Comparison of ENCODE assay signal across 16 cellular contexts in genomic region chr9:99881769-99882168, GRCh38. TPM values are rescaled to one million over a fixed set of nuclear protein-coding genes. Genes with fewer than 3 reads are reported as not detected.
DNase-seq lines count a peak whose midpoint lies in the region; ATAC-seq lines count a peak whose summit lies in the region.
"Had no signal": no experiment of that assay in that cellular context is flagged by ENCODE, and none has a peak within 500 bp of the region (broad histone marks: within the 10 kb centered on the region; RNA-seq: fewer than 3 reads in every experiment).

No MANE protein-coding gene starts in this region.

- H3K36me3 Mint-ChIP-seq in activated CD4-positive, alpha-beta T cell treated with anti-CD3 and anti-CD28 coated beads for 36 hours (ENCODE audit: low read depth) = no peaks in the 10 kb centered on the region
- peaks cover 5% of the 10 kb centered on the region for H3K36me3 Mint-ChIP-seq in activated CD8-positive, alpha-beta memory T cell treated with anti-CD3 and anti-CD28 coated beads, Interleukin-2, amount 10 ng/mL, durations not matched to agents 7 days and 5 days
- H3K36me3 Mint-ChIP-seq in activated naive CD8-positive, alpha-beta T cell treated with anti-CD3 and anti-CD28 coated beads, Interleukin-2, amount 50 U/mL, for 24 hours (ENCODE audit: low read depth) = no peaks in the 10 kb centered on the region
- H3K36me3 Mint-ChIP-seq in activated naive CD8-positive, alpha-beta T cell treated with anti-CD3 and anti-CD28 coated beads for 36 hours = peaks cover 4% of the 10 kb centered on the region
- no peaks in the 10 kb centered on the region for H3K36me3 Mint-ChIP-seq in activated T-helper 2 cell treated with anti-CD3 and anti-CD28 coated beads, Interferon-gamma antibody, Interleukin-2, Interleukin-4, amounts not matched to agents 10 μg/mL and 5 μg/mL and 100 μg/mL, durations not matched to agents 14 hours and 24 hours and 36 hours (ENCODE audit: low read depth)
- H3K36me3 Mint-ChIP-seq: CD14-positive monocyte had no signal

- H3K4me3 Mint-ChIP-seq in activated CD4-positive, alpha-beta T cell treated with anti-CD3 and anti-CD28 coated beads for 36 hours = no peak overlapping the region
- no peak overlapping the region for H3K4me3 Mint-ChIP-seq in activated CD8-positive, alpha-beta memory T cell treated with anti-CD3 and anti-CD28 coated beads, Interleukin-2, amount 10 ng/mL, durations not matched to agents 7 days and 5 days
- H3K4me3 Mint-ChIP-seq in activated naive CD8-positive, alpha-beta T cell treated with anti-CD3 and anti-CD28 coated beads, Interleukin-2, amount 50 U/mL, for 24 hours = no peak overlapping the region
- H3K4me3 Mint-ChIP-seq in activated naive CD8-positive, alpha-beta T cell treated with anti-CD3 and anti-CD28 coated beads for 36 hours = no peak overlapping the region
- no peak overlapping the region for H3K4me3 Mint-ChIP-seq in activated T-helper 2 cell treated with anti-CD3 and anti-CD28 coated beads, Interferon-gamma antibody, Interleukin-2, Interleukin-4, amounts not matched to agents 10 μg/mL and 5 μg/mL and 100 μg/mL, durations not matched to agents 14 hours and 24 hours and 36 hours (ENCODE audit: low read depth)
- H3K4me3 Mint-ChIP-seq: CD14-positive monocyte; CD8-positive, alpha-beta T cell had no signal

- intact Hi-C loops in activated CD4-positive, alpha-beta T cell treated with anti-CD3 and anti-CD28 coated beads for 36 hours (cut with DNase I, micrococcal nuclease) = no loop called here
- intact Hi-C loops in activated T-helper 2 cell treated with anti-CD3 and anti-CD28 coated beads, Interferon-gamma antibody, Interleukin-2, Interleukin-4, amounts not matched to agents 10 μg/mL and 5 μg/mL and 100 μg/mL, durations not matched to agents 14 hours and 24 hours and 36 hours (cut with micrococcal nuclease) = loop anchor here (2.0 kb wide), 1 partner anchor 25 kb away; the partner anchor contains the start of gene STX17

- H3K4me1 Mint-ChIP-seq in activated CD4-positive, alpha-beta T cell treated with anti-CD3 and anti-CD28 coated beads for 36 hours = peaks cover 8% of the 10 kb centered on the region
- peaks cover 10% of the 10 kb centered on the region for H3K4me1 Mint-ChIP-seq in activated CD8-positive, alpha-beta memory T cell treated with anti-CD3 and anti-CD28 coated beads, Interleukin-2, amount 10 ng/mL, durations not matched to agents 7 days and 5 days
- peaks cover 12% of the 10 kb centered on the region for H3K4me1 Mint-ChIP-seq in activated naive CD8-positive, alpha-beta T cell treated with anti-CD3 and anti-CD28 coated beads, Interleukin-2, amount 50 U/mL, for 24 hours
- H3K4me1 Mint-ChIP-seq in activated naive CD8-positive, alpha-beta T cell treated with anti-CD3 and anti-CD28 coated beads for 36 hours = peaks cover 4% of the 10 kb centered on the region
- peaks cover 33% of the 10 kb centered on the region for H3K4me1 Mint-ChIP-seq in activated T-helper 2 cell treated with anti-CD3 and anti-CD28 coated beads, Interferon-gamma antibody, Interleukin-2, Interleukin-4, amounts not matched to agents 10 μg/mL and 5 μg/mL and 100 μg/mL, durations not matched to agents 14 hours and 24 hours and 36 hours (ENCODE audit: low read depth)

- DNase-seq in activated CD4-positive, alpha-beta T cell treated with anti-CD3 and anti-CD28 coated beads for 36 hours = peak; percentile 39
- DNase-seq in activated CD4-positive, alpha-beta T cell treated with anti-CD3 and anti-CD28 coated beads for 1 hour = no peak
- DNase-seq in activated CD8-positive, alpha-beta memory T cell treated with anti-CD3 and anti-CD28 coated beads, Interleukin-2, amount 10 ng/mL, durations not matched to agents 7 days and 5 days = peak; percentile 45
- no peak for DNase-seq in activated CD8-positive, alpha-beta memory T cell treated with anti-CD3 and anti-CD28 coated beads, Interleukin-2, amount 50 U/mL, for 4 hours
- DNase-seq in activated naive CD8-positive, alpha-beta T cell treated with anti-CD3 and anti-CD28 coated beads, Interleukin-2, amount 50 U/mL, for 24 hours = no peak
- DNase-seq in activated naive CD8-positive, alpha-beta T cell treated with anti-CD3 and anti-CD28 coated beads for 36 hours = no peak
- no peak for DNase-seq in activated T-helper 2 cell treated with anti-CD3 and anti-CD28 coated beads, Interferon-gamma antibody, Interleukin-2, Interleukin-4, amounts not matched to agents 10 μg/mL and 5 μg/mL and 100 μg/mL, durations not matched to agents 14 hours and 24 hours and 36 hours (ENCODE audit: low spot score)
- DNase-seq in left lobe of liver (ENCODE audit: low spot score) = no peak
- DNase-seq: CD8-positive, alpha-beta T cell; COR-L47; DMS153; DMS79 treated with DMSO at 0.1 percent for 48 hours; EL; GM23248 had no signal

- no peaks in the 10 kb centered on the region for H3K27me3 Mint-ChIP-seq in activated CD4-positive, alpha-beta T cell treated with anti-CD3 and anti-CD28 coated beads for 36 hours
- H3K27me3 Mint-ChIP-seq in activated CD8-positive, alpha-beta memory T cell treated with anti-CD3 and anti-CD28 coated beads, Interleukin-2, amount 10 ng/mL, durations not matched to agents 7 days and 5 days = no peaks in the 10 kb centered on the region
- peaks cover 3% of the 10 kb centered on the region for H3K27me3 Mint-ChIP-seq in activated naive CD8-positive, alpha-beta T cell treated with anti-CD3 and anti-CD28 coated beads, Interleukin-2, amount 50 U/mL, for 24 hours
- H3K27me3 Mint-ChIP-seq in activated naive CD8-positive, alpha-beta T cell treated with anti-CD3 and anti-CD28 coated beads for 36 hours = peaks cover 3% of the 10 kb centered on the region
- H3K27me3 Mint-ChIP-seq in activated T-helper 2 cell treated with anti-CD3 and anti-CD28 coated beads, Interferon-gamma antibody, Interleukin-2, Interleukin-4, amounts not matched to agents 10 μg/mL and 5 μg/mL and 100 μg/mL, durations not matched to agents 14 hours and 24 hours and 36 hours (ENCODE audit: low read depth) = no peaks in the 10 kb centered on the region

- peaks cover 2% of the 10 kb centered on the region for H3K9me3 Mint-ChIP-seq in activated CD4-positive, alpha-beta T cell treated with anti-CD3 and anti-CD28 coated beads for 36 hours (ENCODE audit: low read depth)
- peaks cover 2% of the 10 kb centered on the region for H3K9me3 Mint-ChIP-seq in activated CD8-positive, alpha-beta memory T cell treated with anti-CD3 and anti-CD28 coated beads, Interleukin-2, amount 10 ng/mL, durations not matched to agents 7 days and 5 days (ENCODE audit: low read depth)
- H3K9me3 Mint-ChIP-seq in activated naive CD8-positive, alpha-beta T cell treated with anti-CD3 and anti-CD28 coated beads, Interleukin-2, amount 50 U/mL, for 24 hours = no peaks in the 10 kb centered on the region
- H3K9me3 Mint-ChIP-seq in activated naive CD8-positive, alpha-beta T cell treated with anti-CD3 and anti-CD28 coated beads for 36 hours = no peaks in the 10 kb centered on the region
- H3K9me3 Mint-ChIP-seq in activated T-helper 2 cell treated with anti-CD3 and anti-CD28 coated beads, Interferon-gamma antibody, Interleukin-2, Interleukin-4, amounts not matched to agents 10 μg/mL and 5 μg/mL and 100 μg/mL, durations not matched to agents 14 hours and 24 hours and 36 hours = peaks cover 5% of the 10 kb centered on the region
- H3K9me3 Mint-ChIP-seq: CD8-positive, alpha-beta T cell had no signal

- CTCF ChIA-PET in activated CD4-positive, alpha-beta T cell treated with anti-CD3 and anti-CD28 coated beads for 36 hours (lab: Charles Lee) = no interaction called here
- CTCF ChIA-PET in activated CD8-positive, alpha-beta memory T cell treated with anti-CD3 and anti-CD28 coated beads, Interleukin-2, amount 10 ng/mL, durations not matched to agents 7 days and 5 days (lab: Charles Lee) = no interaction called here

- H3K27ac Mint-ChIP-seq in activated CD4-positive, alpha-beta T cell treated with anti-CD3 and anti-CD28 coated beads for 36 hours = no peak overlapping the region
- H3K27ac Mint-ChIP-seq in activated CD8-positive, alpha-beta memory T cell treated with anti-CD3 and anti-CD28 coated beads, Interleukin-2, amount 10 ng/mL, durations not matched to agents 7 days and 5 days = no peak overlapping the region
- H3K27ac Mint-ChIP-seq in activated naive CD8-positive, alpha-beta T cell treated with anti-CD3 and anti-CD28 coated beads, Interleukin-2, amount 50 U/mL, for 24 hours = no peak overlapping the region
- H3K27ac Mint-ChIP-seq in activated naive CD8-positive, alpha-beta T cell treated with anti-CD3 and anti-CD28 coated beads for 36 hours = no peak overlapping the region
- peak overlapping the region; percentile 20 for H3K27ac Mint-ChIP-seq in activated T-helper 2 cell treated with anti-CD3 and anti-CD28 coated beads, Interferon-gamma antibody, Interleukin-2, Interleukin-4, amounts not matched to agents 10 μg/mL and 5 μg/mL and 100 μg/mL, durations not matched to agents 14 hours and 24 hours and 36 hours
- H3K27ac Mint-ChIP-seq: CD8-positive, alpha-beta T cell had no signal

- peak; percentile 87 for ATAC-seq in activated CD4-positive, alpha-beta T cell treated with anti-CD3 and anti-CD28 coated beads for 36 hours
- peak; percentile 12 for ATAC-seq in activated CD8-positive, alpha-beta memory T cell treated with anti-CD3 and anti-CD28 coated beads, Interleukin-2, amount 10 ng/mL, durations not matched to agents 7 days and 5 days
- peak; percentile 84 for ATAC-seq in activated naive CD8-positive, alpha-beta T cell treated with anti-CD3 and anti-CD28 coated beads, Interleukin-2, amount 50 U/mL, for 24 hours
- no peak for ATAC-seq in left lobe of liver
- ATAC-seq: CD8-positive, alpha-beta T cell; HCT116 had no signal

- POLR2A ChIA-PET in activated CD4-positive, alpha-beta T cell treated with anti-CD3 and anti-CD28 coated beads for 36 hours (lab: Charles Lee) = no interaction called here

RNA-seq across cellular contexts. Expression of gene STX17, which starts 24.7 kb away (rescaled TPM):
- 10 to 100 TPM; 32.8 to 35.2 TPM for total RNA-seq in activated CD4-positive, alpha-beta T cell treated with anti-CD3 and anti-CD28 coated beads for 36 hours
- 10 to 100 TPM; 32.0 to 37.0 TPM for total RNA-seq in activated CD8-positive, alpha-beta memory T cell treated with anti-CD3 and anti-CD28 coated beads, Interleukin-2, amount 10 ng/mL, durations not matched to agents 7 days and 5 days
- 10 to 100 TPM; 27.4 to 33.4 TPM for total RNA-seq in activated naive CD8-positive, alpha-beta T cell treated with anti-CD3 and anti-CD28 coated beads for 36 hours
- 27.6 and 27.9 TPM in 2 replicates for total RNA-seq in activated T-helper 2 cell treated with anti-CD3 and anti-CD28 coated beads, Interferon-gamma antibody, Interleukin-2, Interleukin-4, amounts not matched to agents 10 μg/mL and 5 μg/mL and 100 μg/mL, durations not matched to agents 14 hours and 24 hours and 36 hours
- 25.8 TPM for total RNA-seq in left lobe of liver

Comparison
In these comparisons a context has a peak if more than half of its experiments do, and no peak if none do; other contexts are left out.
1. DNase-seq: peak in activated CD4-positive, alpha-beta T cell treated with anti-CD3 and anti-CD28 coated beads for 36 hours (single experiment) and activated CD8-positive, alpha-beta memory T cell treated with anti-CD3 and anti-CD28 coated beads, Interleukin-2, amount 10 ng/mL, durations not matched to agents 7 days and 5 days (single experiment); none in activated CD4-positive, alpha-beta T cell treated with anti-CD3 and anti-CD28 coated beads for 1 hour (single experiment), activated CD8-positive, alpha-beta memory T cell treated with anti-CD3 and anti-CD28 coated beads, Interleukin-2, amount 50 U/mL, for 4 hours (single experiment), activated naive CD8-positive, alpha-beta T cell treated with anti-CD3 and anti-CD28 coated beads, Interleukin-2, amount 50 U/mL, for 24 hours (single experiment), activated naive CD8-positive, alpha-beta T cell treated with anti-CD3 and anti-CD28 coated beads for 36 hours (single experiment), activated T-helper 2 cell treated with anti-CD3 and anti-CD28 coated beads, Interferon-gamma antibody, Interleukin-2, Interleukin-4, amounts not matched to agents 10 μg/mL and 5 μg/mL and 100 μg/mL, durations not matched to agents 14 hours and 24 hours and 36 hours (single experiment) and left lobe of liver (single experiment).